8 cellular contexts compared by ENCODE assay signal in genomic region chr1:19250629-19251304, GRCh38. TPM values are rescaled to one million over a fixed set of nuclear protein-coding genes. Genes with fewer than 3 reads are reported as not detected.
DNase-seq lines count a peak whose midpoint lies in the region; ATAC-seq and TF ChIP-seq lines count a peak whose summit lies in the region.

No MANE protein-coding gene starts in this region.

- peak overlapping the region; percentile 90 to 96 (median 95) for H3K27ac Mint-ChIP-seq in IgD-negative memory B cell

- ATAC-seq in HG03442 (IDR thresholded peaks at IDR 0.05; ENCODE audit: unreplicated experiment) (no peak), HG03095 (IDR thresholded peaks at IDR 0.05; ENCODE audit: unreplicated experiment) (no peak)

- H3K27ac ChIP-seq in BLaER1 treated with 17β-estradiol and CSF1 and Interleukin-3, amounts not matched to agents 10 nM and 100 nM: peak overlapping the region; percentile 92 to 99 (median 97)
- peak overlapping the region; percentile 92 to 99 for H3K27ac ChIP-seq in breast epithelium

- no peak for TF ChIP-seq CTCF in breast epithelium (IDR thresholded peaks at IDR 0.05)

- TF ChIP-seq POLR2A in breast epithelium (IDR thresholded peaks at IDR 0.05): no peak

- DNase-seq in breast epithelium (ENCODE audit: low spot score in 2 of 2): no peak
- no peak for DNase-seq in activated CD4-positive, alpha-beta T cell treated with anti-CD3 and anti-CD28 coated beads, Interleukin-2, amount 50 U/mL, for 48 hours
- DNase-seq in NCI-H82 treated with DMSO at 0.1 percent for 48 hours (lab: John Stamatoyannopoulos, UW; ENCODE audit: unreplicated experiment): no peak

- peak overlapping the region; percentile 90 to 98 (median 95) for H3K9ac ChIP-seq in BLaER1 treated with 17β-estradiol and CSF1 and Interleukin-3, amounts not matched to agents 10 nM and 100 nM
- peak overlapping the region; percentile 82 for H3K9ac ChIP-seq in mucosa of stomach (ENCODE audit: low read length)

- H4K20me1 ChIP-seq in BLaER1 treated with 17β-estradiol and CSF1 and Interleukin-3, amounts not matched to agents 10 nM and 100 nM: peaks cover 0 to 83% (median 63%) of the 10 kb centered on the region in 11 experiments; a peak in 18 of 22 replicates

- peak overlapping the region; percentile 77 to 99 (median 90) for H3K4me3 ChIP-seq in BLaER1 treated with 17β-estradiol and CSF1 and Interleukin-3, amounts not matched to agents 10 nM and 100 nM
- peak overlapping the region; percentile 74 to 95 (median 93) for H3K4me3 ChIP-seq in breast epithelium
- peak overlapping the region; percentile 68 for H3K4me3 ChIP-seq in mucosa of stomach (ENCODE audit: low read length)

- peak overlapping the region; percentile 93 to 99 (median 98) for H3K4me3 Mint-ChIP-seq in IgD-negative memory B cell

- peaks cover 2% of the 10 kb centered on the region for H3K36me3 Mint-ChIP-seq in IgD-negative memory B cell

- H3K4me1 ChIP-seq in BLaER1 treated with 17β-estradiol and CSF1 and Interleukin-3, amounts not matched to agents 10 nM and 100 nM: peaks cover 31 to 51% (median 34%) of the 10 kb centered on the region in 10 experiments
- H3K4me1 ChIP-seq in breast epithelium: peaks cover 4 to 22% of the 10 kb centered on the region in 2 donors
- peaks cover 15% of the 10 kb centered on the region for H3K4me1 ChIP-seq in mucosa of stomach (ENCODE audit: control insufficient read depth, insufficient read depth, low read length)

- H3K36me3 ChIP-seq in BLaER1 treated with 17β-estradiol and CSF1 and Interleukin-3, amounts not matched to agents 10 nM and 100 nM: peaks cover 11 to 72% (median 53%) of the 10 kb centered on the region in 11 experiments; a peak in 21 of 22 replicates
- no peaks in the 10 kb centered on the region for H3K36me3 ChIP-seq in breast epithelium
- H3K36me3 ChIP-seq in mucosa of stomach (ENCODE audit: control insufficient read depth, insufficient read depth, low read length): no peaks in the 10 kb centered on the region

- no peaks in the 10 kb centered on the region for H3K9me3 Mint-ChIP-seq in IgD-negative memory B cell

- intact Hi-C loops in breast epithelium (cut with DNase I; ENCODE audit: low total_unique reads): no loop called here

- no peaks in the 10 kb centered on the region for H3K27me3 ChIP-seq in BLaER1 treated with 17β-estradiol and CSF1 and Interleukin-3, amounts not matched to agents 10 nM and 100 nM
- no peaks in the 10 kb centered on the region for H3K27me3 ChIP-seq in breast epithelium
- H3K27me3 ChIP-seq in mucosa of stomach (ENCODE audit: control insufficient read depth, insufficient read depth, low read length): no peaks in the 10 kb centered on the region

- peaks cover 17 to 28% (median 24%) of the 10 kb centered on the region in 3 donors for H3K4me1 Mint-ChIP-seq in IgD-negative memory B cell

- no peaks in the 10 kb centered on the region for H3K27me3 Mint-ChIP-seq in IgD-negative memory B cell

- no peaks in the 10 kb centered on the region for H3K9me3 ChIP-seq in BLaER1 treated with 17β-estradiol and CSF1 and Interleukin-3, amounts not matched to agents 10 nM and 100 nM (replicated peaks in 1 of 11)
- H3K9me3 ChIP-seq in breast epithelium (no peaks in the 10 kb centered on the region), mucosa of stomach (ENCODE audit: control insufficient read depth, low read length) (no peaks in the 10 kb centered on the region)

- peak overlapping the region; percentile 86 to 99 (median 95) for H3K4me2 ChIP-seq in BLaER1 treated with 17β-estradiol and CSF1 and Interleukin-3, amounts not matched to agents 10 nM and 100 nM

RNA-seq across cellular contexts. Expression of gene EMC1, which starts 0.6 kb away (rescaled TPM):
- polyA plus RNA-seq in IgD-negative memory B cell: 19.5 TPM
- total RNA-seq in breast epithelium: 10 to 100 TPM; 22.3 to 42.3 (median 32.3) TPM

RNA-seq across cellular contexts. Expression of gene MRTO4, which starts 0.8 kb away (rescaled TPM):
- 34.9 TPM for polyA plus RNA-seq in IgD-negative memory B cell
- total RNA-seq in breast epithelium: 10 to 100 TPM; 18.9 to 35.4 (median 27.4) TPM

RNA-seq across cellular contexts. Expression of gene AKR7A3, which starts 37.8 kb away (rescaled TPM):
- polyA plus RNA-seq in IgD-negative memory B cell: 0.20 TPM
- total RNA-seq in breast epithelium: 1 to 10 TPM; 1.4 to 7.9 (median 5.1) TPM

RNA-seq across cellular contexts. Expression of gene UBR4, which starts 40.7 kb away (rescaled TPM):
- 14.1 TPM for polyA plus RNA-seq in IgD-negative memory B cell
- 100 to 1,000 TPM; 114 to 145 (median 140) TPM for total RNA-seq in breast epithelium
